11 cellular contexts compared by ENCODE assay signal in genomic region chrX:63747331-63747730, GRCh38. TPM values are rescaled to one million over a fixed set of nuclear protein-coding genes. Genes with fewer than 3 reads are reported as not detected.
DNase-seq lines count a peak whose midpoint lies in the region; ATAC-seq and TF ChIP-seq lines count a peak whose summit lies in the region.
"Had no signal": no experiment of that assay in that cellular context is flagged by ENCODE, and none has a peak within 500 bp of the region (broad histone marks: within the 10 kb centered on the region; RNA-seq: fewer than 3 reads in every experiment).

No MANE protein-coding gene starts in this region.

- no peak overlapping the region for H4K91ac ChIP-seq in mesenchymal stem cell (ENCODE audit: low read length)

- H3K79me1 ChIP-seq in mesenchymal stem cell (replicated peaks; ENCODE audit: low read length, poor library complexity, severe bottlenecking), result peaks cover 20% of the 10 kb centered on the region

- no peak overlapping the region for H3K23ac ChIP-seq in mesenchymal stem cell (ENCODE audit: low read length in 2 of 2)

- no peaks in the 10 kb centered on the region for H3K36me3 ChIP-seq in mesenchymal stem cell (ENCODE audit: control insufficient read depth in 1 of 2, insufficient read depth in 2 of 2, low read depth in 1 of 2, low read length in 2 of 2)
- H3K36me3 ChIP-seq in colonic mucosa, result no peaks in the 10 kb centered on the region

- no peak for ATAC-seq in HG03520 (IDR thresholded peaks at IDR 0.05; ENCODE audit: unreplicated experiment)
- ATAC-seq in HG03460 (IDR thresholded peaks at IDR 0.05; ENCODE audit: unreplicated experiment), result no peak

- no peak overlapping the region for H3K27ac ChIP-seq in mesenchymal stem cell (ENCODE audit: low read length, poor library complexity, severe bottlenecking)
- no peak overlapping the region for H3K27ac ChIP-seq in colonic mucosa

- H3K9me3 ChIP-seq in mesenchymal stem cell (ENCODE audit: control insufficient read depth, low read length) (no peaks in the 10 kb centered on the region), colonic mucosa (no peaks in the 10 kb centered on the region)

- H3K36me3 Mint-ChIP-seq in activated T-helper 1 cell treated with anti-CD3 and anti-CD28 coated beads, Interleukin-12 subunit alpha, Interleukin-12 subunit beta, Interleukin-2, Interleukin-4 antibody, amounts not matched to agents 30 ng/mL and 10 ng/mL and 1 ng/mL, durations not matched to agents 14 hours and 24 hours and 36 hours (ENCODE audit: low read depth), result peaks cover 7% of the 10 kb centered on the region

- no peak overlapping the region for H4K8ac ChIP-seq in mesenchymal stem cell (ENCODE audit: low read length)

- no peak overlapping the region for H3K4me2 ChIP-seq in mesenchymal stem cell (ENCODE audit: low read length, poor library complexity, severe bottlenecking)
- H3K4me2 ChIP-seq: smooth muscle cell had no signal

- H2BK12ac ChIP-seq in mesenchymal stem cell (ENCODE audit: low read length in 2 of 2), result no peak overlapping the region

- no peak overlapping the region for H2BK5ac ChIP-seq in mesenchymal stem cell (ENCODE audit: low read depth, low read length, poor library complexity, severe bottlenecking)

- H3K27ac Mint-ChIP-seq in activated T-helper 1 cell treated with anti-CD3 and anti-CD28 coated beads, Interleukin-12 subunit alpha, Interleukin-12 subunit beta, Interleukin-2, Interleukin-4 antibody, amounts not matched to agents 30 ng/mL and 10 ng/mL and 1 ng/mL, durations not matched to agents 14 hours and 24 hours and 36 hours, result no peak overlapping the region

- H2AFZ ChIP-seq in mesenchymal stem cell (ENCODE audit: low read depth, low read length), result no peak overlapping the region

- H3K4me1 Mint-ChIP-seq in activated T-helper 1 cell treated with anti-CD3 and anti-CD28 coated beads, Interleukin-12 subunit alpha, Interleukin-12 subunit beta, Interleukin-2, Interleukin-4 antibody, amounts not matched to agents 30 ng/mL and 10 ng/mL and 1 ng/mL, durations not matched to agents 14 hours and 24 hours and 36 hours (ENCODE audit: low read depth), result peaks cover 59% of the 10 kb centered on the region

- WGBS in mesenchymal stem cell, result 90% methylated on average over 2 of the region's 2 CpGs

- TF ChIP-seq CTCF in fibroblast of mammary gland (conservative IDR thresholded peaks at IDR 0.05; ENCODE audit: control insufficient read depth, insufficient read depth, low read depth, low read length) (no peak), colonic mucosa (IDR thresholded peaks at IDR 0.05) (no peak)

- intact Hi-C loops in activated T-helper 1 cell treated with anti-CD3 and anti-CD28 coated beads, Interleukin-12 subunit alpha, Interleukin-12 subunit beta, Interleukin-2, Interleukin-4 antibody, amounts not matched to agents 30 ng/mL and 10 ng/mL and 1 ng/mL, durations not matched to agents 14 hours and 24 hours and 36 hours (cut with micrococcal nuclease), result no loop called here
- intact Hi-C loops in colonic mucosa (cut with DNase I), result no loop called here

- no peak overlapping the region for H3K4ac ChIP-seq in mesenchymal stem cell (ENCODE audit: low read depth in 1 of 2, low read length in 2 of 2)

- no peak overlapping the region for H3K4me3 ChIP-seq in fibroblast of mammary gland (ENCODE audit: control insufficient read depth, low read depth, low read length)
- H3K4me3 ChIP-seq in mesenchymal stem cell (ENCODE audit: insufficient read depth in 1 of 2, low read depth in 1 of 2, low read length in 2 of 2), result no peak overlapping the region
- H3K4me3 ChIP-seq in colonic mucosa, result no peak overlapping the region
- H3K4me3 ChIP-seq: smooth muscle cell had no signal

- H3K9ac ChIP-seq in mesenchymal stem cell (ENCODE audit: low read length) (no peak overlapping the region), colonic mucosa (ENCODE audit: low read depth in 2 of 2, low read length in 2 of 2) (no peak overlapping the region)

- H3K27me3 ChIP-seq in mesenchymal stem cell (ENCODE audit: control insufficient read depth in 1 of 2, insufficient read depth in 1 of 2, low read length in 2 of 2), result peaks cover 0 to 7% of the 10 kb centered on the region in 2 experiments
- H3K27me3 ChIP-seq in colonic mucosa, result no peaks in the 10 kb centered on the region

- peaks cover 3% of the 10 kb centered on the region for H3K4me1 ChIP-seq in mesenchymal stem cell (ENCODE audit: control insufficient read depth, insufficient read depth, low read depth, low read length)
- H3K4me1 ChIP-seq in colonic mucosa, result no peaks in the 10 kb centered on the region

- no peak overlapping the region for H2AK5ac ChIP-seq in mesenchymal stem cell (ENCODE audit: low read length, severe bottlenecking)

- DNase-seq in AG20443 (ENCODE audit: low spot score) (peak; percentile 66), M059J (ENCODE audit: low read depth) (peak; percentile 24), fibroblast of mammary gland (ENCODE audit: low read depth) (peak; percentile 78), mesenchymal stem cell (peak; percentile 37), colonic mucosa (no peak)
- no peak for DNase-seq in activated T-helper 1 cell treated with anti-CD3 and anti-CD28 coated beads, Interleukin-12 subunit alpha, Interleukin-12 subunit beta, Interleukin-2, Interleukin-4 antibody, amounts not matched to agents 30 ng/mL and 10 ng/mL and 1 ng/mL, durations not matched to agents 14 hours and 24 hours and 36 hours (ENCODE audit: low spot score)
- DNase-seq: COR-L47, Karpas-422 had no signal

- no peak overlapping the region for H2BK120ac ChIP-seq in mesenchymal stem cell (ENCODE audit: low read depth, low read length)

- no peak overlapping the region for H3K14ac ChIP-seq in mesenchymal stem cell (ENCODE audit: low read length in 2 of 2)

- H3K18ac ChIP-seq in mesenchymal stem cell (ENCODE audit: low read depth in 1 of 2, low read length in 2 of 2), result no peak overlapping the region

- H2BK15ac ChIP-seq in mesenchymal stem cell (ENCODE audit: low read depth, poor library complexity, severe bottlenecking), result no peak overlapping the region

- H3K4me3 Mint-ChIP-seq in activated T-helper 1 cell treated with anti-CD3 and anti-CD28 coated beads, Interleukin-12 subunit alpha, Interleukin-12 subunit beta, Interleukin-2, Interleukin-4 antibody, amounts not matched to agents 30 ng/mL and 10 ng/mL and 1 ng/mL, durations not matched to agents 14 hours and 24 hours and 36 hours, result no peak overlapping the region

- H3K9me3 Mint-ChIP-seq in activated T-helper 1 cell treated with anti-CD3 and anti-CD28 coated beads, Interleukin-12 subunit alpha, Interleukin-12 subunit beta, Interleukin-2, Interleukin-4 antibody, amounts not matched to agents 30 ng/mL and 10 ng/mL and 1 ng/mL, durations not matched to agents 14 hours and 24 hours and 36 hours, result peaks cover 2% of the 10 kb centered on the region

- H3K27me3 Mint-ChIP-seq in activated T-helper 1 cell treated with anti-CD3 and anti-CD28 coated beads, Interleukin-12 subunit alpha, Interleukin-12 subunit beta, Interleukin-2, Interleukin-4 antibody, amounts not matched to agents 30 ng/mL and 10 ng/mL and 1 ng/mL, durations not matched to agents 14 hours and 24 hours and 36 hours (ENCODE audit: insufficient read depth), result no peaks in the 10 kb centered on the region

RNA-seq across cellular contexts. Expression of gene ARHGEF9, which starts 37.7 kb away (rescaled TPM):
- 22.0 and 28.1 TPM in 2 replicates for total RNA-seq in M059J (2014; rRNA removed; shearing (Covaris generic))
- polyA plus RNA-seq in mesenchymal stem cell (2013, experiment 1 of 2), result 18.5 TPM
- 19.2 TPM for polyA plus RNA-seq in mesenchymal stem cell (2013, experiment 2 of 2)
- 18.9 and 20.2 TPM in 2 replicates for total RNA-seq in activated T-helper 1 cell treated with anti-CD3 and anti-CD28 coated beads, Interleukin-12 subunit alpha, Interleukin-12 subunit beta, Interleukin-2, Interleukin-4 antibody, amounts not matched to agents 30 ng/mL and 10 ng/mL and 1 ng/mL, durations not matched to agents 14 hours and 24 hours and 36 hours
- 10 to 100 TPM; 29.3 to 40.8 TPM for total RNA-seq in colonic mucosa

Comparison
In these comparisons a context has a peak if more than half of its experiments do, and no peak if none do; other contexts are left out.
1. DNase-seq: peak in AG20443 (single experiment), M059J (single experiment), fibroblast of mammary gland (single experiment) and mesenchymal stem cell (single experiment); none in activated T-helper 1 cell treated with anti-CD3 and anti-CD28 coated beads, Interleukin-12 subunit alpha, Interleukin-12 subunit beta, Interleukin-2, Interleukin-4 antibody, amounts not matched to agents 30 ng/mL and 10 ng/mL and 1 ng/mL, durations not matched to agents 14 hours and 24 hours and 36 hours (single experiment) and colonic mucosa (single experiment).